In the genomic region with DNA sequence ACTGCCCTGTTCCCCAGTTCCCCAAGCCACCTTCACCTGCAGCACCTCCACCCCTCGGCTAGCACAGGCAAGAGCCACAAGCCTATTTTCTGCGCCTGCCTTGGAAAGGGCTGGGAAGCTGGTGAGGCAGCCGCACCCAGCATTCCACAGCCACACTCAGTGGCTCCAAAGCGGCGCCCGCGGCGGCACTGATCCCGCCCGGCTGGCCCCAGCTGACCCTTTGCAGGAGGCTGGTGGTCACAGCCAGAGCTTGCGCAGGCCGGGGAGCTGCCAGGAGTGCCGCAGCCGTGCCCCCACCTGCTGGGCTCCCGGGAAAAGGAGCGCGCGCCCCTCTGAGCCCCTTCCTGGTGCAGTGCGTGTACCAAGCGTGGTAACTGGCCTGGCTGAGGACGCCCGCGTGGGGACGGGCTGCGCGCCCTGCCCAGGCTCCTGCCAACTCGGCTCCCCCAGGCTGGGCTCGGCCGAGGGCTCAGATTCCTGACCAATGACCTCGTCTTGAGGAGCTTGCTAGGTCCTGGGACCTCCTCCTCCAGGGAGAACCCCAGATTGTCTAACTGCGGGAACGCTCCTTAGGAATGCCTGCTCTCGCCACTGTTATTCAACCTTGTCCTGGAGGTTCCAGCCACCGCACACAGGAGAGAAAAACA, we compare ENCODE assay signal across 10 cellular contexts. TPM values are rescaled to one million over a fixed set of nuclear protein-coding genes. Genes with fewer than 3 reads are reported as not detected.
DNase-seq lines count a peak whose midpoint lies in the region; ATAC-seq and TF ChIP-seq lines count a peak whose summit lies in the region.
"Had no signal": no experiment of that assay in that cellular context is flagged by ENCODE, and none has a peak within 500 bp of the region (broad histone marks: within the 10 kb centered on the region; RNA-seq: fewer than 3 reads in every experiment).

No MANE protein-coding gene starts in this region.

- no peak for TF ChIP-seq CTCF in left ventricle myocardium inferior (IDR thresholded peaks at IDR 0.05; ENCODE audit: borderline replicate concordance)
- no peak for TF ChIP-seq CTCF in prostate gland (IDR thresholded peaks at IDR 0.05)

- peak overlapping the region; percentile 59 for H3K4me3 ChIP-seq in left ventricle myocardium inferior
- H3K4me3 ChIP-seq in prostate gland: peak overlapping the region; percentile 8 to 24

- H3K4me1 ChIP-seq in left ventricle myocardium inferior (peaks cover 24% of the 10 kb centered on the region), prostate gland (replicated peaks) (no peaks in the 10 kb centered on the region)

- no peaks in the 10 kb centered on the region for H3K9me3 ChIP-seq in left ventricle myocardium inferior (replicated peaks)
- H3K9me3 ChIP-seq in prostate gland: no peaks in the 10 kb centered on the region

- DNase-seq in Daoy (ENCODE audit: low read depth) (peak; percentile 50), left ventricle myocardium inferior (peak; percentile 26), prostate gland (ENCODE audit: low spot score) (no peak), T-helper 9 cell (no peak), RPMI8226 (no peak)
- DNase-seq: activated naive CD4-positive, alpha-beta T cell; OCI-M1 had no signal

- intact Hi-C loops in left ventricle myocardium inferior (cut with micrococcal nuclease) (no loop called here), prostate gland (cut with DNase I) (no loop called here)

- peak; percentile 13 for TF ChIP-seq POLR2A in prostate gland (IDR thresholded peaks at IDR 0.05)

- H3K36me3 ChIP-seq in left ventricle myocardium inferior (no peaks in the 10 kb centered on the region), prostate gland (no peaks in the 10 kb centered on the region)

- 7% methylated on average over 31 of the region's 34 CpGs for WGBS in prostate gland

- peaks cover 37% of the 10 kb centered on the region for H3K27me3 ChIP-seq in left ventricle myocardium inferior (ENCODE audit: low read depth)
- H3K27me3 ChIP-seq in prostate gland (replicated peaks; ENCODE audit: insufficient read depth): no peaks in the 10 kb centered on the region

- peak; percentile 86 for ATAC-seq in SK-N-SH treated with all-trans-retinoic acid at 6 μM for 48 hours
- no peak for ATAC-seq in GM21390 (IDR thresholded peaks at IDR 0.05; ENCODE audit: unreplicated experiment)
- no peak for ATAC-seq in GM21381 (IDR thresholded peaks at IDR 0.05; ENCODE audit: unreplicated experiment)

- H3K27ac ChIP-seq in left ventricle myocardium inferior (replicated peaks) (no peak overlapping the region), prostate gland (peak overlapping the region in 1 of 2 donors; percentile 48)

TF ChIP-seq in SK-N-SH treated with all-trans-retinoic acid at 6 μM for 48 hours, 23 proteins besides CTCF, POLR2A, EP300 and RAD21:
- TF ChIP-seq TOX (CRISPR knock-in tag; IDR thresholded peaks at IDR 0.05; ENCODE audit: borderline replicate concordance) (no peak), ZFP30 (CRISPR knock-in tag; IDR thresholded peaks at IDR 0.05) (no peak), TCF4 (CRISPR knock-in tag; IDR thresholded peaks at IDR 0.05; ENCODE audit: borderline replicate concordance) (no peak), SNAI2 (CRISPR knock-in tag; IDR thresholded peaks at IDR 0.05) (no peak), ARNTL (CRISPR knock-in tag; IDR thresholded peaks at IDR 0.05; ENCODE audit: borderline replicate concordance, low read depth) (no peak), RARB (CRISPR knock-in tag; IDR thresholded peaks at IDR 0.05) (no peak), ZNF70 (CRISPR knock-in tag; IDR thresholded peaks at IDR 0.05) (no peak), OSR1 (CRISPR knock-in tag; IDR thresholded peaks at IDR 0.05) (no peak), ZNF8 (CRISPR knock-in tag; IDR thresholded peaks at IDR 0.05) (no peak), BACH2 (CRISPR knock-in tag; IDR thresholded peaks at IDR 0.05; ENCODE audit: borderline replicate concordance) (no peak), ZNF565 (CRISPR knock-in tag; conservative IDR thresholded peaks at IDR 0.05; ENCODE audit: low read depth) (no peak), ESRRG (CRISPR knock-in tag; IDR thresholded peaks at IDR 0.05) (no peak), GLIS3 (CRISPR knock-in tag; IDR thresholded peaks at IDR 0.05) (no peak), ZFP3 (CRISPR knock-in tag; IDR thresholded peaks at IDR 0.05) (no peak), CSDC2 (CRISPR knock-in tag; IDR thresholded peaks at IDR 0.05) (no peak), ZC3H10 (CRISPR knock-in tag; IDR thresholded peaks at IDR 0.05) (no peak), PPARA (CRISPR knock-in tag; IDR thresholded peaks at IDR 0.05; ENCODE audit: borderline replicate concordance) (no peak)
- TF ChIP-seq, protein P1, sequence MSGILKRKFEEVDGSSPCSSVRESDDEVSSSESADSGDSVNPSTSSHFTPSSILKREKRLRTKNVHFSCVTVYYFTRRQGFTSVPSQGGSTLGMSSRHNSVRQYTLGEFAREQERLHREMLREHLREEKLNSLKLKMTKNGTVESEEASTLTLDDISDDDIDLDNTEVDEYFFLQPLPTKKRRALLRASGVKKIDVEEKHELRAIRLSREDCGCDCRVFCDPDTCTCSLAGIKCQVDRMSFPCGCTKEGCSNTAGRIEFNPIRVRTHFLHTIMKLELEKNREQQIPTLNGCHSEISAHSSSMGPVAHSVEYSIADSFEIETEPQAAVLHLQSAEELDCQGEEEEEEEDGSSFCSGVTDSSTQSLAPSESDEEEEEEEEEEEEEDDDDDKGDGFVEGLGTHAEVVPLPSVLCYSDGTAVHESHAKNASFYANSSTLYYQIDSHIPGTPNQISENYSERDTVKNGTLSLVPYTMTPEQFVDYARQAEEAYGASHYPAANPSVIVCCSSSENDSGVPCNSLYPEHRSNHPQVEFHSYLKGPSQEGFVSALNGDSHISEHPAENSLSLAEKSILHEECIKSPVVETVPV (CRISPR knock-in tag; IDR thresholded peaks at IDR 0.05): no peak
- TF ChIP-seq, protein P2, sequence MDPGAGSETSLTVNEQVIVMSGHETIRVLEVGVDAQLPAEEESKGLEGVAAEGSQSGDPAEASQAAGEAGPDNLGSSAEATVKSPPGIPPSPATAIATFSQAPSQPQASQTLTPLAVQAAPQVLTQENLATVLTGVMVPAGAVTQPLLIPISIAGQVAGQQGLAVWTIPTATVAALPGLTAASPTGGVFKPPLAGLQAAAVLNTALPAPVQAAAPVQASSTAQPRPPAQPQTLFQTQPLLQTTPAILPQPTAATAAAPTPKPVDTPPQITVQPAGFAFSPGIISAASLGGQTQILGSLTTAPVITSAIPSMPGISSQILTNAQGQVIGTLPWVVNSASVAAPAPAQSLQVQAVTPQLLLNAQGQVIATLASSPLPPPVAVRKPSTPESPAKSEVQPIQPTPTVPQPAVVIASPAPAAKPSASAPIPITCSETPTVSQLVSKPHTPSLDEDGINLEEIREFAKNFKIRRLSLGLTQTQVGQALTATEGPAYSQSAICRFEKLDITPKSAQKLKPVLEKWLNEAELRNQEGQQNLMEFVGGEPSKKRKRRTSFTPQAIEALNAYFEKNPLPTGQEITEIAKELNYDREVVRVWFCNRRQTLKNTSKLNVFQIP (CRISPR knock-in tag; IDR thresholded peaks at IDR 0.05; ENCODE audit: borderline replicate concordance, low read depth): no peak
- TF ChIP-seq, protein P3, sequence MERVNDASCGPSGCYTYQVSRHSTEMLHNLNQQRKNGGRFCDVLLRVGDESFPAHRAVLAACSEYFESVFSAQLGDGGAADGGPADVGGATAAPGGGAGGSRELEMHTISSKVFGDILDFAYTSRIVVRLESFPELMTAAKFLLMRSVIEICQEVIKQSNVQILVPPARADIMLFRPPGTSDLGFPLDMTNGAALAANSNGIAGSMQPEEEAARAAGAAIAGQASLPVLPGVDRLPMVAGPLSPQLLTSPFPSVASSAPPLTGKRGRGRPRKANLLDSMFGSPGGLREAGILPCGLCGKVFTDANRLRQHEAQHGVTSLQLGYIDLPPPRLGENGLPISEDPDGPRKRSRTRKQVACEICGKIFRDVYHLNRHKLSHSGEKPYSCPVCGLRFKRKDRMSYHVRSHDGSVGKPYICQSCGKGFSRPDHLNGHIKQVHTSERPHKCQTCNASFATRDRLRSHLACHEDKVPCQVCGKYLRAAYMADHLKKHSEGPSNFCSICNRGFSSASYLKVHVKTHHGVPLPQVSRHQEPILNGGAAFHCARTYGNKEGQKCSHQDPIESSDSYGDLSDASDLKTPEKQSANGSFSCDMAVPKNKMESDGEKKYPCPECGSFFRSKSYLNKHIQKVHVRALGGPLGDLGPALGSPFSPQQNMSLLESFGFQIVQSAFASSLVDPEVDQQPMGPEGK (CRISPR knock-in tag; IDR thresholded peaks at IDR 0.05; ENCODE audit: borderline replicate concordance): no peak

RNA-seq across cellular contexts. Expression of a gene that starts 13.3 kb away (rescaled TPM):
- 0.77 TPM in 1 of 2 replicates, not detected in the other for total RNA-seq in Daoy (2014; rRNA removed; shearing (Covaris generic))
- total RNA-seq in left ventricle myocardium inferior: not detected
- 1 to 10 TPM; 4.3 to 6.4 TPM for total RNA-seq in prostate gland

RNA-seq across cellular contexts. Expression of a gene that starts 46.7 kb away (rescaled TPM):
- 1,722 and 1,777 TPM in 2 replicates for total RNA-seq in Daoy (2014; rRNA removed; shearing (Covaris generic))
- total RNA-seq in left ventricle myocardium inferior (1,009 TPM), prostate gland (100 to 1,000 TPM; 470 to 513 TPM)

Comparison
In these comparisons a context has a peak if more than half of its experiments do, and no peak if none do; other contexts are left out.
1. DNase-seq: peak in Daoy (single experiment) and left ventricle myocardium inferior (single experiment); none in prostate gland (single experiment), T-helper 9 cell (single experiment) and RPMI8226 (single experiment).